ENCODE assay signal across 8 cellular contexts in the genomic region with DNA sequence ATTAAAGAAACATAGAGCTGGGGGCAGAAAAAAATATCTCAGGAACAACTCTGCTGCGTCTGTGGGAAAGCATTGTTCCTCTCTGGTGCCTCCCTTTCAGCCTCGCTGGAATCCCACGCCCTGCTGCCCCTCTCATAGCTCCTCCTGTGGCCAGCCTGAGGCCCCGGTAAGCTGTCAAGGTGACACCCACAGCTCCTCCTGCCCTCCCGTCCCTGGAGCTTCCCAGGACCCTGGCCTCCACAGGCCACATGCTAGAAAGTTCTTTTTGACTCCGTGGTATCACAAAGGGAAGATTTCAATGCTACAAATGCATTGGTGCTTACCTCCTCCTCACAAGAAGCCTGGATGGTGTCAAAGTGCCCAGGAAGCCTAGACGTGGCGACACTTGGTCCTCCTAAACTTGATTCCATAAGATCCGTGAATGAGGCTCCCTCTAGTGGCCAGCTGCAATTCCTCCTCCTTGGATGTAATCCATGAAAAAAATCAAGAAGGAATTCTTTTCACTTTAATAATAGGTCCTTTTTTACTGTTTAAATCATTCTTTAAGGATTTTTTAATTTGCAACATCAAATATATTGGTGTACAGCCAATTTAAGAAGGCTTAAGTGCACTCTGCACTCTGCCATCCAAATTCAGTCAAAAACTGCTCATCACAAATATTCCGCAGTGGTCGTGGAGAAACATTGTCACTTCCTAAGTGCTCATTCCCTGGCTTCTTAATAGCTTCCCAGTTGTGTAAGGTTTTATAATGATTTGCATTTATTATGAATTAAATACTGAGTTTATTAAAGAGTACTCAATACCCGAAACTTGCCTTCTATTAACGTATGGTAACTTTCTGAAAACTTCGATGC.
DNase-seq lines count a peak whose midpoint lies in the region; ATAC-seq and TF ChIP-seq lines count a peak whose summit lies in the region.

No MANE protein-coding gene starts in this region.

- no peaks in the 10 kb centered on the region for H3K27me3 ChIP-seq in DOHH2 (ENCODE audit: control insufficient read depth, low read length)

- no peaks in the 10 kb centered on the region for H3K9me2 ChIP-seq in DOHH2 (replicated peaks; ENCODE audit: control insufficient read depth, low read length)

- DNase-seq in HT-29 (ENCODE audit: low spot score) = peak; percentile 77
- peak; percentile 9 for DNase-seq in NCI-H82 treated with DMSO at 0.1 percent for 48 hours (lab: John Stamatoyannopoulos, UW; ENCODE audit: unreplicated experiment)
- peak; percentile 37 for DNase-seq in activated naive CD4-positive, alpha-beta T cell treated with Interleukin-2 at 50 U/mL for 16 hours
- peak; percentile 61 for DNase-seq in Right ventricle myocardium superior
- peak; percentile 89 for DNase-seq in posterior vena cava (ENCODE audit: low spot score)

- H3F3A ChIP-seq in DOHH2 (ENCODE audit: control insufficient read depth, insufficient read depth) = no peaks in the 10 kb centered on the region

- H4K20me1 ChIP-seq in DOHH2 (ENCODE audit: control insufficient read depth, insufficient read depth, low read depth, low read length) = 0 out of 2 replicates have a peak, but pooled peaks cover 2% of the 10 kb centered on the region

- H3K27ac ChIP-seq in DOHH2 (ENCODE audit: low read depth, low read length) = no peak overlapping the region

- no peaks in the 10 kb centered on the region for H3K4me1 ChIP-seq in DOHH2 (ENCODE audit: control insufficient read depth, low read length)

- no peaks in the 10 kb centered on the region for H3K36me3 ChIP-seq in DOHH2 (ENCODE audit: control insufficient read depth, low read length)

- no peaks in the 10 kb centered on the region for H3K9me3 ChIP-seq in DOHH2 (ENCODE audit: control insufficient read depth, insufficient read depth, low read length)

- intact Hi-C loops in Right ventricle myocardium superior (cut with DNase I) = loop anchor here (10.0 kb wide), 1 partner anchor 981 kb away; no protein-coding TSS in a partner anchor
- intact Hi-C loops in posterior vena cava (cut with DNase I) = loop anchor here (10.0 kb wide), 1 partner anchor 351 kb away; the partner anchor contains the start of gene ADCY2 (in 2 of the 2)

- peak; percentile 88 for TF ChIP-seq CTCF in DOHH2 (IDR thresholded peaks at IDR 0.05; ENCODE audit: low read depth, low read length, poor library complexity, severe bottlenecking)

- H3K4me3 ChIP-seq in DOHH2 (ENCODE audit: low read length) = no peak overlapping the region

- no peak overlapping the region for H3K4me2 ChIP-seq in DOHH2 (ENCODE audit: low read length)

- no peaks in the 10 kb centered on the region for H3K79me2 ChIP-seq in DOHH2 (ENCODE audit: control insufficient read depth, low read length)

- ATAC-seq in Right ventricle myocardium superior (ENCODE audit: poor library complexity) = no peak
- ATAC-seq in GM21619 (IDR thresholded peaks at IDR 0.05; ENCODE audit: unreplicated experiment) = no peak
- ATAC-seq in HG02571 (IDR thresholded peaks at IDR 0.05; ENCODE audit: unreplicated experiment) = no peak

Comparison
In these comparisons a context has a peak if more than half of its experiments do, and no peak if none do; other contexts are left out.
1. DNase-seq: peak in every context shown above with its lines; median percentile 89 in posterior vena cava; 77 in HT-29; 61 in Right ventricle myocardium superior; 37 in activated naive CD4-positive, alpha-beta T cell treated with Interleukin-2 at 50 U/mL for 16 hours; 9 in NCI-H82 treated with DMSO at 0.1 percent for 48 hours.